1 cellular context compared by ENCODE assay signal in genomic region chrX:150649096-150649870, GRCh38.
TF ChIP-seq lines count a peak whose summit lies in the region.

No MANE protein-coding gene starts in this region.

TF ChIP-seq in GM23338, 12 proteins besides CTCF, POLR2A, EP300 and RAD21 (continued from another document):
- TF ChIP-seq, protein P1, sequence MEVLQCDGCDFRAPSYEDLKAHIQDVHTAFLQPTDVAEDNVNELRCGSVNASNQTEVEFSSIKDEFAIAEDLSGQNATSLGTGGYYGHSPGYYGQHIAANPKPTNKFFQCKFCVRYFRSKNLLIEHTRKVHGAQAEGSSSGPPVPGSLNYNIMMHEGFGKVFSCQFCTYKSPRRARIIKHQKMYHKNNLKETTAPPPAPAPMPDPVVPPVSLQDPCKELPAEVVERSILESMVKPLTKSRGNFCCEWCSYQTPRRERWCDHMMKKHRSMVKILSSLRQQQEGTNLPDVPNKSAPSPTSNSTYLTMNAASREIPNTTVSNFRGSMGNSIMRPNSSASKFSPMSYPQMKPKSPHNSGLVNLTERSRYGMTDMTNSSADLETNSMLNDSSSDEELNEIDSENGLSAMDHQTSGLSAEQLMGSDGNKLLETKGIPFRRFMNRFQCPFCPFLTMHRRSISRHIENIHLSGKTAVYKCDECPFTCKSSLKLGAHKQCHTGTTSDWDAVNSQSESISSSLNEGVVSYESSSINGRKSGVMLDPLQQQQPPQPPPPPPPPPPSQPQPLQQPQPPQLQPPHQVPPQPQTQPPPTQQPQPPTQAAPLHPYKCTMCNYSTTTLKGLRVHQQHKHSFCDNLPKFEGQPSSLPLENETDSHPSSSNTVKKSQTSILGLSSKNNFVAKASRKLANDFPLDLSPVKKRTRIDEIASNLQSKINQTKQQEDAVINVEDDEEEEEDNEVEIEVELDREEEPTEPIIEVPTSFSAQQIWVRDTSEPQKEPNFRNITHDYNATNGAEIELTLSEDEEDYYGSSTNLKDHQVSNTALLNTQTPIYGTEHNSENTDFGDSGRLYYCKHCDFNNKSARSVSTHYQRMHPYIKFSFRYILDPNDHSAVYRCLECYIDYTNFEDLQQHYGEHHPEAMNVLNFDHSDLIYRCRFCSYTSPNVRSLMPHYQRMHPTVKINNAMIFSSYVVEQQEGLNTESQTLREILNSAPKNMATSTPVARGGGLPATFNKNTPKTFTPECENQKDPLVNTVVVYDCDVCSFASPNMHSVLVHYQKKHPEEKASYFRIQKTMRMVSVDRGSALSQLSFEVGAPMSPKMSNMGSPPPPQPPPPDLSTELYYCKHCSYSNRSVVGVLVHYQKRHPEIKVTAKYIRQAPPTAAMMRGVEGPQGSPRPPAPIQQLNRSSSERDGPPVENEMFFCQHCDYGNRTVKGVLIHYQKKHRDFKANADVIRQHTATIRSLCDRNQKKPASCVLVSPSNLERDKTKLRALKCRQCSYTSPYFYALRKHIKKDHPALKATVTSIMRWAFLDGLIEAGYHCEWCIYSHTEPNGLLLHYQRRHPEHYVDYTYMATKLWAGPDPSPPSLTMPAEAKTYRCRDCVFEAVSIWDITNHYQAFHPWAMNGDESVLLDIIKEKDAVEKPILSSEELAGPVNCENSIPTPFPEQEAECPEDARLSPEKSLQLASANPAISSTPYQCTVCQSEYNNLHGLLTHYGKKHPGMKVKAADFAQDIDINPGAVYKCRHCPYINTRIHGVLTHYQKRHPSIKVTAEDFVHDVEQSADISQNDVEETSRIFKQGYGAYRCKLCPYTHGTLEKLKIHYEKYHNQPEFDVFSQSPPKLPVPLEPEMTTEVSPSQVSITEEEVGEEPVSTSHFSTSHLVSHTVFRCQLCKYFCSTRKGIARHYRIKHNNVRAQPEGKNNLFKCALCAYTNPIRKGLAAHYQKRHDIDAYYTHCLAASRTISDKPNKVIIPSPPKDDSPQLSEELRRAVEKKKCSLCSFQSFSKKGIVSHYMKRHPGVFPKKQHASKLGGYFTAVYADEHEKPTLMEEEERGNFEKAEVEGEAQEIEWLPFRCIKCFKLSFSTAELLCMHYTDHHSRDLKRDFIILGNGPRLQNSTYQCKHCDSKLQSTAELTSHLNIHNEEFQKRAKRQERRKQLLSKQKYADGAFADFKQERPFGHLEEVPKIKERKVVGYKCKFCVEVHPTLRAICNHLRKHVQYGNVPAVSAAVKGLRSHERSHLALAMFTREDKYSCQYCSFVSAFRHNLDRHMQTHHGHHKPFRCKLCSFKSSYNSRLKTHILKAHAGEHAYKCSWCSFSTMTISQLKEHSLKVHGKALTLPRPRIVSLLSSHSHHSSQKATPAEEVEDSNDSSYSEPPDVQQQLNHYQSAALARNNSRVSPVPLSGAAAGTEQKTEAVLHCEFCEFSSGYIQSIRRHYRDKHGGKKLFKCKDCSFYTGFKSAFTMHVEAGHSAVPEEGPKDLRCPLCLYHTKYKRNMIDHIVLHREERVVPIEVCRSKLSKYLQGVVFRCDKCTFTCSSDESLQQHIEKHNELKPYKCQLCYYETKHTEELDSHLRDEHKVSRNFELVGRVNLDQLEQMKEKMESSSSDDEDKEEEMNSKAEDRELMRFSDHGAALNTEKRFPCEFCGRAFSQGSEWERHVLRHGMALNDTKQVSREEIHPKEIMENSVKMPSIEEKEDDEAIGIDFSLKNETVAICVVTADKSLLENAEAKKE (CRISPR knock-in tag; IDR thresholded peaks at IDR 0.05) = no peak
- TF ChIP-seq EZH2phosphoT487 (IDR thresholded peaks at IDR 0.05; ENCODE audit: unreplicated experiment) = no peak
TF ChIP-seq in GM23338: peak in this region for 0.
